25 cellular contexts compared by ENCODE assay signal in the genomic region with DNA sequence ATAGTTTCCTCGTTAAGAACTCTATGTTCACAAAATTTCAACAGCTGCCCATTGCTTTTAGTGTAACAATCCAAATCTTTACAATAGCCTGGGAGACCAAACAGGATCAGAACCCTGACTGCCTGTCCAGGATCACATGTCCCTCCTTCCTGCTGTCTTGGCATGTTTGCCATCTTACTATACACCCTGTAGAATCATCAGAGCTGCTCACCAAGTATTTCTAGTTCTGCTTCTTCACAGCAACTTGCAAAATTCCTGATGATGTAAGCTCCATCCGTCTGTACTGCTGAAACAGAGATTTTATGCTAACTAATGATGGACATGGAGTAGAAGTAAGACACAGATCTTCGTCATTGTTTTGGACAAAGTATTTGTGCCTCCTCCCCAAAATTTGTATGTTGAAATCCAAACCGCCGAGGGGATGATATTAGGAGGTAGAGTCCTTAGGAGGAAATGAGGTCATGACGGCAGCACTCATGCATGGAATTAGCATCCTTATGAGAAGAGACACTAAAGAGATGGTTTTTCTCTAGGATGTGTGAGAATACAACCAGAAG.
"Had no signal": no experiment of that assay in that cellular context is flagged by ENCODE, and none has a peak within 500 bp of the region (broad histone marks: within the 10 kb centered on the region; RNA-seq: fewer than 3 reads in every experiment).

No MANE protein-coding gene starts in this region.

- H3K36me3 Mint-ChIP-seq: naive thymus-derived CD4-positive, alpha-beta T cell; neural progenitor cell; stimulated activated effector memory CD8-positive, alpha-beta T cell treated with anti-CD3 and anti-CD28 coated beads, Interleukin-12 subunit alpha, Interleukin-12 subunit beta, amount 100 ng/mL, for 72 hours had no signal

- H3K27me3 Mint-ChIP-seq: effector memory CD8-positive, alpha-beta T cell had no signal

- H3K36me3 ChIP-seq: esophagus squamous epithelium, heart right ventricle, left lung, neural progenitor cell, sigmoid colon, stomach, thyroid gland had no signal

- H3K4me1 Mint-ChIP-seq: naive thymus-derived CD4-positive, alpha-beta T cell; nephron; stimulated activated effector memory CD8-positive, alpha-beta T cell treated with anti-CD3 and anti-CD28 coated beads, Interleukin-12 subunit alpha, Interleukin-12 subunit beta, amount 100 ng/mL, for 72 hours had no signal

- H3K27ac Mint-ChIP-seq: effector memory CD8-positive, alpha-beta T cell; naive thymus-derived CD4-positive, alpha-beta T cell; nephron; neural progenitor cell; progenitor cell of endocrine pancreas; stimulated activated effector memory CD8-positive, alpha-beta T cell treated with anti-CD3 and anti-CD28 coated beads, Interleukin-12 subunit alpha, Interleukin-12 subunit beta, amount 100 ng/mL, for 72 hours had no signal

- DNase-seq: dermis blood vessel endothelial cell; effector memory CD8-positive, alpha-beta T cell; esophagus squamous epithelium; foreskin melanocyte; glutamatergic neuron; heart right ventricle; hippocampal formation; left cardiac atrium; left lung; mesenchymal stem cell; midbrain; naive thymus-derived CD4-positive, alpha-beta T cell; right cardiac atrium; sigmoid colon; stimulated activated CD4-positive, alpha-beta T cell treated with anti-CD3 and anti-CD28 coated beads, Interleukin-2, amount 100 ng/mL, for 24 hours; stimulated activated CD4-positive, alpha-beta T cell treated with anti-CD3 and anti-CD28 coated beads, Interleukin-4, amount 100 ng/mL, for 24 hours; stimulated activated naive CD4-positive, alpha-beta T cell treated with Interleukin-2 at 50 U/mL for 16 hours; stomach; thyroid gland had no signal

- H3K9me3 ChIP-seq: esophagus squamous epithelium, heart right ventricle, left lung, sigmoid colon, stomach, thyroid gland had no signal

- H3K27ac ChIP-seq: coronary artery, esophagus squamous epithelium, heart right ventricle, left lung, neural progenitor cell, parathyroid adenoma, sigmoid colon, stomach, thyroid gland had no signal

- H3K9ac ChIP-seq: neural progenitor cell, parathyroid adenoma had no signal

- H3K9me3 Mint-ChIP-seq: nephron, neural progenitor cell had no signal

- ATAC-seq: effector memory CD8-positive, alpha-beta T cell; heart right ventricle; left cardiac atrium; left lung; naive thymus-derived CD4-positive, alpha-beta T cell; right cardiac atrium; stimulated activated effector memory CD8-positive, alpha-beta T cell treated with anti-CD3 and anti-CD28 coated beads, Interleukin-12 subunit alpha, Interleukin-12 subunit beta, amount 100 ng/mL, for 72 hours had no signal

- H3K4me3 ChIP-seq: coronary artery, esophagus squamous epithelium, heart right ventricle, left lung, neural progenitor cell, sigmoid colon, stomach, thyroid gland had no signal

- H3K4me3 Mint-ChIP-seq: effector memory CD8-positive, alpha-beta T cell; naive thymus-derived CD4-positive, alpha-beta T cell; nephron; neural progenitor cell; stimulated activated effector memory CD8-positive, alpha-beta T cell treated with anti-CD3 and anti-CD28 coated beads, Interleukin-12 subunit alpha, Interleukin-12 subunit beta, amount 100 ng/mL, for 72 hours had no signal
